Comparison of ENCODE assay signal across 30 cellular contexts in genomic region chr1:3420218-3420951, GRCh38. TPM values are rescaled to one million over a fixed set of nuclear protein-coding genes. Genes with fewer than 3 reads are reported as not detected.
DNase-seq lines count a peak whose midpoint lies in the region; ATAC-seq, FAIRE-seq and TF ChIP-seq lines count a peak whose summit lies in the region.
"Had no signal": no experiment of that assay in that cellular context is flagged by ENCODE, and none has a peak within 500 bp of the region (broad histone marks: within the 10 kb centered on the region; RNA-seq: fewer than 3 reads in every experiment).

No MANE protein-coding gene starts in this region.

- H3K36me3 ChIP-seq in ascending aorta = peaks cover 28 to 39% of the 10 kb centered on the region in 2 donors
- H3K36me3 ChIP-seq in osteoblast (ENCODE audit: insufficient read depth, low read length) = no peaks in the 10 kb centered on the region
- peaks cover 0 to 33% (median 0%) of the 10 kb centered on the region in 9 donors for H3K36me3 ChIP-seq in heart left ventricle
- peaks cover 0 to 3% of the 10 kb centered on the region in 2 donors for H3K36me3 ChIP-seq in kidney (ENCODE audit: control insufficient read depth in 1 of 2, insufficient read depth in 2 of 2, low read length in 2 of 2)
- H3K36me3 ChIP-seq: BLaER1 had no signal

- H3K9me3 ChIP-seq in ascending aorta = peaks cover 0 to 8% of the 10 kb centered on the region in 2 donors
- H3K9me3 ChIP-seq in osteoblast (ENCODE audit: low read depth, low read length) = peaks cover 3% of the 10 kb centered on the region
- H3K9me3 ChIP-seq in heart left ventricle = peaks cover 0 to 12% (median 5%) of the 10 kb centered on the region in 12 donors
- peaks cover 0 to 6% of the 10 kb centered on the region in 2 donors for H3K9me3 ChIP-seq in kidney (ENCODE audit: control insufficient read depth in 1 of 2, low read length in 2 of 2)

- ATAC-seq in heart left ventricle = no peak
- ATAC-seq: HCT116, SK-N-SH treated with all-trans-retinoic acid at 6 μM for 48 hours, T-cell had no signal

- H3K27me3 ChIP-seq in ascending aorta = no peaks in the 10 kb centered on the region
- no peaks in the 10 kb centered on the region for H3K27me3 ChIP-seq in osteoblast (ENCODE audit: insufficient read depth, low read length)
- no peaks in the 10 kb centered on the region for H3K27me3 ChIP-seq in heart left ventricle

- H3K4me2 ChIP-seq in osteoblast (ENCODE audit: insufficient read depth, low read length) = peak overlapping the region; percentile 23
- H3K4me2 ChIP-seq: BLaER1, PC-9 had no signal

- 91 to 96% (median 92%) methylated on average over 23 of the region's 23 CpGs for WGBS in heart left ventricle, 4 donors

- H3K27ac ChIP-seq in ascending aorta (peak overlapping the region; percentile 55 to 92), osteoblast (ENCODE audit: low read depth, low read length) (no peak overlapping the region), heart left ventricle (no peak overlapping the region), kidney (ENCODE audit: low read depth in 2 of 2, low read length in 2 of 2) (no peak overlapping the region)
- H3K27ac ChIP-seq: 22Rv1, BLaER1, PC-9 had no signal

- H2AFZ ChIP-seq in osteoblast (ENCODE audit: low read length) = no peak overlapping the region
- H2AFZ ChIP-seq: PC-9 had no signal

- H3K79me2 ChIP-seq in osteoblast (ENCODE audit: insufficient read depth, low read length) = no peaks in the 10 kb centered on the region

- FAIRE-seq in kidney (lab: Jason Lieb, UNC) = no peak
- FAIRE-seq: G401.6, GM18507, GM19239, H1, HTR-8/SVneo had no signal

- DNase-seq in NCI-H2081 (lab: John Stamatoyannopoulos, UW) (peak; percentile 46 to 53), NCI-H2081 treated with DMSO at 0.1 percent for 48 hours (lab: John Stamatoyannopoulos, UW) (no peak), Daoy (ENCODE audit: low read depth) (peak; percentile 39), ascending aorta (ENCODE audit: low spot score in 2 of 2) (no peak), osteoblast (ENCODE audit: insufficient read length, low spot score, missing footprints) (no peak), heart left ventricle (no peak), kidney (no peak)
- no peak for DNase-seq in stimulated activated CD4-positive, alpha-beta T cell treated with anti-CD3 and anti-CD28 coated beads, Interleukin-4, amount 100 ng/mL, for 24 hours
- DNase-seq: ACHN; Calu3; CD4-positive, alpha-beta T cell; DMS153; IMR-90; MV-4-11; NCI-H1105 treated with DMSO at 0.1 percent for 48 hours; NCI-H2029 treated with DMSO at 0.1 percent for 48 hours; NCI-H2227 treated with DMSO at 0.1 percent for 48 hours; NCI-H510A; NCI-H82; PC-9; T-cell had no signal

- H3K4me3 ChIP-seq in ascending aorta (no peak overlapping the region), osteoblast (ENCODE audit: insufficient read depth, low read length) (no peak overlapping the region), heart left ventricle (no peak overlapping the region), kidney (ENCODE audit: low read length in 2 of 2) (no peak overlapping the region)
- H3K4me3 ChIP-seq: BLaER1, PC-9 had no signal

- intact Hi-C loops in ascending aorta (cut with DNase I) (loop anchor here (5.0 to 10.0 kb wide), 3 partner anchors 203 to 1006 kb away; partner anchors contain the start of gene PEX10), heart left ventricle (cut with DNase I) (loop anchor here (5.0 to 10.0 kb wide), 10 partner anchors 98 to 1008 kb away; partner anchors contain the start of genes PEX10 (in 6 of the 10) and PRDM16 (in 6 of the 10)), kidney (cut with DNase I) (loop anchor here (10.0 kb wide), 1 partner anchor 406 kb away; no protein-coding TSS in a partner anchor)

- H3K4me1 ChIP-seq in ascending aorta = peaks cover 6 to 43% of the 10 kb centered on the region in 2 donors
- peaks cover 7% of the 10 kb centered on the region for H3K4me1 ChIP-seq in osteoblast (ENCODE audit: insufficient read depth, low read length)
- H3K4me1 ChIP-seq in heart left ventricle = peaks cover 11 to 54% (median 33%) of the 10 kb centered on the region in 12 donors
- H3K4me1 ChIP-seq in kidney (ENCODE audit: control insufficient read depth in 1 of 2, insufficient read depth in 1 of 2, low read depth in 1 of 2, low read length in 2 of 2) = peaks cover 4 to 15% of the 10 kb centered on the region in 2 donors

- no peaks in the 10 kb centered on the region for H4K20me1 ChIP-seq in osteoblast (ENCODE audit: insufficient read depth, low read length)

- TF ChIP-seq CTCF in ascending aorta (IDR thresholded peaks at IDR 0.05) (no peak), osteoblast (IDR thresholded peaks at IDR 0.05; ENCODE audit: extremely low read depth, low read depth, low read length) (no peak), heart left ventricle (IDR thresholded peaks at IDR 0.05) (no peak), kidney (IDR thresholded peaks at IDR 0.05; ENCODE audit: borderline replicate concordance, extremely low read depth, insufficient read depth) (no peak)

- TF ChIP-seq POLR2A in heart left ventricle (IDR thresholded peaks at IDR 0.05) = no peak

- H3K9ac ChIP-seq in kidney (ENCODE audit: low read length in 2 of 2) = no peak overlapping the region
- H3K9ac ChIP-seq: BLaER1 had no signal

RNA-seq across cellular contexts. Expression of gene ARHGEF16, which starts 34.1 kb away (rescaled TPM):
- 4.7 and 10.9 TPM in 2 replicates for total RNA-seq in Daoy (2014; rRNA removed; shearing (Covaris generic))
- total RNA-seq in ascending aorta (not detected), osteoblast (not detected in 2 replicates), heart left ventricle (1 to 10 TPM in 2 of 9 donors, under 1 TPM in 7; 0.31 to 1.4 (median 0.51) TPM), kidney (39.3 TPM)
- polyA plus RNA-seq in heart left ventricle (under 1 TPM; 0.43 to 0.76 TPM), kidney (ENCODE audit: insufficient read depth, low read depth, low replicate concordance) (15.5 TPM)

Comparison
In these comparisons a context has a peak if more than half of its experiments do, and no peak if none do; other contexts are left out.
1. DNase-seq: peak in NCI-H2081 (2 of 2) and Daoy (single experiment); none in NCI-H2081 treated with DMSO at 0.1 percent for 48 hours (single experiment), ascending aorta (0 of 2), osteoblast (single experiment), heart left ventricle (0 of 5), kidney (single experiment) and stimulated activated CD4-positive, alpha-beta T cell treated with anti-CD3 and anti-CD28 coated beads, Interleukin-4, amount 100 ng/mL, for 24 hours (single experiment).
2. H3K27ac ChIP-seq: peak in ascending aorta (2 of 2); none in osteoblast (single experiment), heart left ventricle (0 of 12) and kidney (0 of 2).